1 cellular context compared by ENCODE assay signal in genomic region chr22:48744283-48744641, GRCh38.
TF ChIP-seq lines count a peak whose summit lies in the region.

No MANE protein-coding gene starts in this region.

TF ChIP-seq in WTC11, 78 proteins besides CTCF, POLR2A, EP300 and RAD21 (continued from another document):
- TF ChIP-seq ZSCAN18 (CRISPR knock-in tag; IDR thresholded peaks at IDR 0.05) = no peak
- no peak for TF ChIP-seq ZNF281 (CRISPR knock-in tag; IDR thresholded peaks at IDR 0.05)
- no peak for TF ChIP-seq NFE2L1 (CRISPR knock-in tag; IDR thresholded peaks at IDR 0.05)
- TF ChIP-seq SMAD3 (CRISPR knock-in tag; IDR thresholded peaks at IDR 0.05; ENCODE audit: borderline replicate concordance) = no peak
- no peak for TF ChIP-seq PRRX2 (CRISPR knock-in tag; IDR thresholded peaks at IDR 0.05)
- TF ChIP-seq ERG (CRISPR knock-in tag; IDR thresholded peaks at IDR 0.05) = no peak
- no peak for TF ChIP-seq ETV6 (CRISPR knock-in tag; IDR thresholded peaks at IDR 0.05)
- TF ChIP-seq ZMAT4 (CRISPR knock-in tag; IDR thresholded peaks at IDR 0.05) = no peak
- TF ChIP-seq ZNF232 (CRISPR knock-in tag; IDR thresholded peaks at IDR 0.05) = no peak
- TF ChIP-seq CDX4 (CRISPR knock-in tag; IDR thresholded peaks at IDR 0.05; ENCODE audit: borderline replicate concordance) = no peak
